16 cellular contexts compared by ENCODE assay signal in the genomic region with DNA sequence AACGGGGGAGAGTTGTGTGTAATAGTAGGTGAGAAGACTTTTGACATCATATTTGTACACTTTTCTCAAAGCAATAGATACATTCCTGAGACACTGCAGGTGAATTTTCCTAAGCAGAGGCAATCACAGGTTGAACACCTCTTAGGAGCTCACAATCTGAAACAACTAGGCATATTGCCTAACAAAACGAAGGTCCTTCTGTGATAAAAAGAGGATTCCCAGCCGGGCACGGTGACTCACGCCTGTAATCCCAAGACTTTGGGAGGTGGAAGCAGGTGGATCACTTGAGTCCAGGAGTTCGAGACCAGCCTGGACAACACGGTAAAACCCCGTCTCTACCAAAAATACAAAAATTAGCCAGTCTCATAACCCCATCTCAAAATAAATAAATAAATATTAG.
"Had no signal": no experiment of that assay in that cellular context is flagged by ENCODE, and none has a peak within 500 bp of the region (broad histone marks: within the 10 kb centered on the region; RNA-seq: fewer than 3 reads in every experiment).

No MANE protein-coding gene starts in this region.

- H3K27ac ChIP-seq: right atrium auricular region, skin epidermis, tibial nerve had no signal

- H3K9me3 ChIP-seq: right atrium auricular region, tibial nerve had no signal

- DNase-seq: activated CD8-positive, alpha-beta memory T cell treated with anti-CD3 and anti-CD28 coated beads for 24 hours; activated CD8-positive, alpha-beta memory T cell treated with anti-CD3 and anti-CD28 coated beads, Interleukin-2, amount 50 U/mL, for 48 hours; activated effector memory CD4-positive, alpha-beta T cell treated with anti-CD3 and anti-CD28 coated beads, Interleukin-2, amount 50 U/mL, for 16 hours; activated T-cell treated with anti-CD3 and anti-CD28 coated beads, Interleukin-2, amount 50 U/mL, for 72 hours; dermis blood vessel endothelial cell; effector memory CD4-positive, alpha-beta T cell; occipital lobe; stimulated activated naive CD8-positive, alpha-beta T cell treated with anti-CD3 and anti-CD28 coated beads, Interleukin-15, Interleukin-2, amounts not matched to agents 100 U/mL and 50 U/mL, for 24 hours; substantia nigra had no signal

- H3K4me3 ChIP-seq: lung, right atrium auricular region, skin epidermis, tibial nerve had no signal

- ATAC-seq: activated CD4-positive, CD25-positive, alpha-beta regulatory T cell treated with anti-CD3 and anti-CD28 coated beads, Interleukin-2, amount 50 U/mL, for 24 hours; activated T-cell treated with anti-CD3 and anti-CD28 coated beads, Interleukin-2, amount 50 U/mL, for 72 hours; stimulated activated naive CD8-positive, alpha-beta T cell treated with anti-CD3 and anti-CD28 coated beads, Interleukin-15, Interleukin-2, amounts not matched to agents 100 U/mL and 50 U/mL, for 24 hours had no signal

- H3K36me3 ChIP-seq: right atrium auricular region, tibial nerve had no signal

- FAIRE-seq: astrocyte, islet of Langerhans had no signal

- H3K4me1 ChIP-seq: tibial nerve had no signal

- H3K27me3 ChIP-seq: right atrium auricular region, tibial nerve had no signal
